In the genomic region with DNA sequence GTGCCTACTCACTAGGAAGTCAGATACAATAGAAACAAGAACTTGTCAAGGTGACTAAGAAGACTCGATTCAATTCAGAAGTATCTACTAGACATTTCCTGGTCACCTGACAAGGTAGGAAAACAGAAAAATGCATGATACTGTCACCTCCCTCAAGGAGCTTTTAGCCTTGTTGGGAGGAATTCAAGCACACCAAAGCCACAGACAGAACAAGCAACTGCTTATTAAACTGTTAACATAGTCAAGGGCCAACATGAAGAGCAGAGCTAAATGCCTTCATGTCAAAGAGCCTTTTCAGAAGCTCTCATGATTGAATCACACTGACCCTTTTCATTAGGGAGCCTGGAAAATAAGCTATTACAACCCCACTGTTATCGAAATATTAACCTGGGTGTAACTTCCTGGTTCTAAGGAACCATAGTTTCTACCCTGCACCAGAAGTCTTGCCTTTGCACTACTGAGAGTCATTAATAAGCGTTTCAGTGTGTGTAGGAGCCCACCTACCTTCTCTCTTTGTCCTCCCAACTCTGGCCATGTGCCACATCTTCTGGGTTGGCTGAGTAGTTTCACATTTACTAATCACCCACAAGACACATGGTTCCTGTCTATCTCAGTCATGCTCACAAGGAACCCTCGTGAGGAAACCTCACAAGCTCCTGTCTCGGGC, we compare ENCODE assay signal across 8 cellular contexts. TPM values are rescaled to one million over a fixed set of nuclear protein-coding genes. Genes with fewer than 3 reads are reported as not detected.
A peak's percentile ranks its signal among the peaks of the same experiment; 100 is the strongest.
DNase-seq lines count a peak whose midpoint lies in the region; ATAC-seq and TF ChIP-seq lines count a peak whose summit lies in the region.

No MANE protein-coding gene starts in this region.

- intact Hi-C loops in lower lobe of right lung (cut with DNase I): loop anchor here (10.0 kb wide), 1 partner anchor 57 kb away; no protein-coding TSS in a partner anchor
- intact Hi-C loops in uterus (cut with DNase I; ENCODE audit: low total_unique reads): no loop called here

- H3K36me3 ChIP-seq in lower lobe of right lung (no peaks in the 10 kb centered on the region), uterus (no peaks in the 10 kb centered on the region)

- no peak for TF ChIP-seq POLR2A in uterus (IDR thresholded peaks at IDR 0.05)

- H3K4me3 ChIP-seq in lower lobe of right lung (no peak overlapping the region), uterus (no peak overlapping the region)

- H3K4me1 ChIP-seq in lower lobe of right lung (peaks cover 61% of the 10 kb centered on the region), uterus (peaks cover 6 to 17% of the 10 kb centered on the region in 2 donors)

- no peak for TF ChIP-seq CTCF in GM20000 (IDR thresholded peaks at IDR 0.05; ENCODE audit: extremely low read depth, missing control alignments)
- TF ChIP-seq CTCF in lower lobe of right lung (IDR thresholded peaks at IDR 0.05): no peak
- TF ChIP-seq CTCF in uterus (IDR thresholded peaks at IDR 0.05): no peak

- H3K27ac ChIP-seq in lower lobe of right lung (peak overlapping the region; percentile 72), uterus (peak overlapping the region; percentile 66 to 96)

- in situ Hi-C loops in Caki2 (cut with HindIII; ENCODE audit: low pct_unique_long_range_greater_than_20kb, low sequenced_read_pairs): no loop called here

- H3K27me3 ChIP-seq in lower lobe of right lung (ENCODE audit: low read depth): no peaks in the 10 kb centered on the region
- no peaks in the 10 kb centered on the region for H3K27me3 ChIP-seq in uterus

- no peaks in the 10 kb centered on the region for H3K9me3 ChIP-seq in lower lobe of right lung
- H3K9me3 ChIP-seq in uterus: no peaks in the 10 kb centered on the region

- peak; percentile 47 for ATAC-seq in HG03558 (IDR thresholded peaks at IDR 0.05; ENCODE audit: extremely low read depth, unreplicated experiment)
- ATAC-seq in lower lobe of right lung: peak; percentile 11 to 45

- DNase-seq in Caki2 (ENCODE audit: low read depth) (peak; percentile 24), GM20000 (ENCODE audit: low spot score) (peak; percentile 79), lower lobe of right lung (peak; percentile 64), uterus (no peak), GM03348 (ENCODE audit: low spot score) (no peak), occipital lobe (lab: John Stamatoyannopoulos, UW) (no peak)
- DNase-seq in activated CD8-positive, alpha-beta memory T cell treated with anti-CD3 and anti-CD28 coated beads for 24 hours: peak; percentile 77

RNA-seq across cellular contexts. Expression of a gene that starts 31.0 kb away (rescaled TPM):
- 246 and 274 TPM in 2 replicates for total RNA-seq in Caki2 (2014; rRNA removed; shearing (Covaris generic); ENCODE audit: low replicate concordance)
- total RNA-seq in lower lobe of right lung: 528 TPM
- total RNA-seq in uterus: 100 to 1,000 TPM in 3 of 4 donors, 10 to 100 TPM in 1; 71.9 to 486 (median 216) TPM
- 15.4 TPM for total RNA-seq in occipital lobe

RNA-seq across cellular contexts. Expression of a gene that starts 46.6 kb away (rescaled TPM):
- 18.9 and 46.6 TPM in 2 replicates for total RNA-seq in Caki2 (2014; rRNA removed; shearing (Covaris generic); ENCODE audit: low replicate concordance)
- total RNA-seq in lower lobe of right lung (72.4 TPM), uterus (10 to 100 TPM in 3 of 4 donors, 1 to 10 TPM in 1; 8.5 to 88.7 (median 27.9) TPM), occipital lobe (21.8 TPM)

Comparison
In these comparisons a context has a peak if more than half of its experiments do, and no peak if none do; other contexts are left out.
1. DNase-seq: peak in Caki2 (single experiment), GM20000 (single experiment), activated CD8-positive, alpha-beta memory T cell treated with anti-CD3 and anti-CD28 coated beads for 24 hours (single experiment) and lower lobe of right lung (single experiment); none in uterus (0 of 2), GM03348 (single experiment) and occipital lobe (single experiment).